ENCODE assay signal across 23 cellular contexts in the genomic region with DNA sequence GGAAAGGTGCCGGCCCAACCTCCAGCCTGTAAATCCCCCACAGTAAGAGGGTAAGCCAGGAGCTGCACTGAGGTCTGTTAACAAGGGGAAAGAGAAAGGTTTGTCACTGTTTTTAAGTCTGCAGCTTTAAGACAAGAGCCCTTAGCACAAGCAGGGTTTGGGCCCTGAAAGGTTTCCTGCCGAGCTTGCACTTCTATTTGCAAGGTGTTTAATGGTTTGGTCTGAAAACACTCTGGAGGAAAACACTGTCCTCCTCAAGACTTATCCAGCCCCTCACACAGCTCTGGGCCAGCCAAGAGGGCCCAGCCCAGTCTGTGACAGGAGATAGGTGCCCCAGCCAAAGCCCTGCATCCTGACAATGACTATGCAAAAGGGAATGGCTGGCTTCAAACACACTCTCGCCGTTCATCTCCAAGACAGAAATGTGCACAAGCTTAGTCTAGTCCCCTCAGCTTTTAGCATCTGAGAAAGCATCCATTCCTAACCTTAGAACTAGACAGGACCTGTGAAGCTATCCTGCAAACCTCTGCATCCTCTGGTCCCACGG.
"Had no signal": no experiment of that assay in that cellular context is flagged by ENCODE, and none has a peak within 500 bp of the region (broad histone marks: within the 10 kb centered on the region; RNA-seq: fewer than 3 reads in every experiment).

No MANE protein-coding gene starts in this region.

- ATAC-seq: activated CD4-positive, alpha-beta T cell treated with anti-CD3 and anti-CD28 coated beads for 36 hours; activated naive CD4-positive, alpha-beta T cell treated with anti-CD3 and anti-CD28 coated beads, Interleukin-2, amount 50 U/mL, for 72 hours; activated T-cell treated with anti-CD3 and anti-CD28 coated beads, Interleukin-2, amount 50 U/mL, for 72 hours; left lung; lower lobe of right lung; naive thymus-derived CD8-positive, alpha-beta T cell; right cardiac atrium; stimulated activated effector memory CD8-positive, alpha-beta T cell treated with anti-CD3 and anti-CD28 coated beads, Interleukin-12 subunit alpha, Interleukin-12 subunit beta, amount 100 ng/mL, for 72 hours; T-helper 17 cell had no signal

- H3K9me3 ChIP-seq: left lung, lower lobe of right lung, upper lobe of left lung, vagina had no signal

- H3K4me3 ChIP-seq: left lung, lower lobe of right lung, skin epidermis, upper lobe of left lung, vagina had no signal

- H3K4me1 ChIP-seq: parathyroid adenoma had no signal

- H3K27me3 ChIP-seq: left lung, upper lobe of left lung, vagina had no signal

- DNase-seq: activated CD4-positive, alpha-beta T cell treated with anti-CD3 and anti-CD28 coated beads for 36 hours; activated CD4-positive, CD25-positive, alpha-beta regulatory T cell; activated naive CD4-positive, alpha-beta T cell; activated T-cell treated with anti-CD3 and anti-CD28 coated beads for 4 hours; activated T-cell treated with anti-CD3 and anti-CD28 coated beads, Interleukin-2, amount 50 U/mL, for 72 hours; effector CD8-positive, alpha-beta T cell; glutamatergic neuron; left lung; lower lobe of right lung; mesenchymal stem cell; nucleus accumbens; right cardiac atrium; stimulated activated CD4-positive, alpha-beta T cell treated with anti-CD3 and anti-CD28 coated beads, Interleukin-4, amount 100 ng/mL, for 24 hours; T-helper 17 cell; T1000; upper lobe of left lung had no signal

- H3K27ac ChIP-seq: epithelial cell of prostate, left lung, lower lobe of right lung, parathyroid adenoma, skin epidermis, upper lobe of left lung, vagina had no signal
